In the genomic region with DNA sequence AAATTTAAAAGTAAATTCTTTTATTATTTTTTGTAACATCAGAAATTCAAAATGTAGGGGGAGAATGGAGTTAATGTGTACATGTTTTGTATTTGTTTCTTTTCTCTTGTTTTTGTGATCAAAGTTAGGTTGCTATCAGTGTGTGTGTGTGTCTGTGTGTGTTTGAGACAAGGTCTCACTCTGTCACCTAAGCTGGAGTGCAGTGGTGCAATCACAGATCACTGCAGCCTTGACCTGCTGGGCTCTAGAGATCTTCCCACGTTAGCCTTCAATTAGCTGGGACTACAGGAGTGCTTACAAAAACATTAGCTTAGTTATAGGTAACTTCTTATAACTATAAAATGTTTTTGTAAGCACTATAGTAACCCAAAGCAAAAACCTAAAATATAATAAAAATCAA, we compare ENCODE assay signal across 37 cellular contexts. TPM values are rescaled to one million over a fixed set of nuclear protein-coding genes. Genes with fewer than 3 reads are reported as not detected.
"Had no signal": no experiment of that assay in that cellular context is flagged by ENCODE, and none has a peak within 500 bp of the region (broad histone marks: within the 10 kb centered on the region; RNA-seq: fewer than 3 reads in every experiment).

No MANE protein-coding gene starts in this region.

- H3K4me1 Mint-ChIP-seq: activated CD4-positive, alpha-beta memory T cell treated with anti-CD3 and anti-CD28 coated beads, Interleukin-2, amount 10 ng/mL, durations not matched to agents 7 days and 5 days; activated CD4-positive, alpha-beta T cell treated with anti-CD3 and anti-CD28 coated beads for 36 hours; activated CD4-positive, alpha-beta T cell treated with anti-CD3 and anti-CD28 coated beads, Interleukin-2, amount 10 ng/mL, durations not matched to agents 7 days and 5 days; activated CD8-positive, alpha-beta memory T cell treated with anti-CD3 and anti-CD28 coated beads, Interleukin-2, amount 10 ng/mL, durations not matched to agents 7 days and 5 days; activated naive CD4-positive, alpha-beta T cell treated with anti-CD3 and anti-CD28 coated beads, Interleukin-2, amount 10 ng/mL, durations not matched to agents 7 days and 5 days; activated naive CD8-positive, alpha-beta T cell treated with anti-CD3 and anti-CD28 coated beads, Interleukin-2, amount 10 ng/mL, durations not matched to agents 7 days and 5 days; activated naive CD8-positive, alpha-beta T cell treated with anti-CD3 and anti-CD28 coated beads, Interleukin-2, amount 50 U/mL, for 24 hours; brain had no signal

- ATAC-seq: activated CD4-positive, alpha-beta T cell treated with anti-CD3 and anti-CD28 coated beads for 36 hours; activated CD4-positive, CD25-positive, alpha-beta regulatory T cell treated with anti-CD3 and anti-CD28 coated beads, Interleukin-2, amount 50 U/mL, for 24 hours; activated CD8-positive, alpha-beta memory T cell treated with anti-CD3 and anti-CD28 coated beads, Interleukin-2, amount 10 ng/mL, durations not matched to agents 7 days and 5 days; activated CD8-positive, alpha-beta T cell treated with anti-CD3 and anti-CD28 coated beads, Interleukin-2, amount 10 ng/mL, durations not matched to agents 7 days and 5 days; activated naive CD8-positive, alpha-beta T cell treated with anti-CD3 and anti-CD28 coated beads, Interleukin-2, amount 50 U/mL, for 24 hours had no signal

- H3K36me3 ChIP-seq: ascending aorta, cardiac muscle cell had no signal

- H3K27me3 ChIP-seq: ascending aorta, cardiac muscle cell had no signal

- H3K27me3 Mint-ChIP-seq: activated CD4-positive, alpha-beta memory T cell treated with anti-CD3 and anti-CD28 coated beads, Interleukin-2, amount 10 ng/mL, durations not matched to agents 7 days and 5 days; activated CD4-positive, alpha-beta T cell treated with anti-CD3 and anti-CD28 coated beads for 36 hours; activated CD4-positive, alpha-beta T cell treated with anti-CD3 and anti-CD28 coated beads, Interleukin-2, amount 10 ng/mL, durations not matched to agents 7 days and 5 days; activated CD8-positive, alpha-beta memory T cell treated with anti-CD3 and anti-CD28 coated beads, Interleukin-2, amount 10 ng/mL, durations not matched to agents 7 days and 5 days; activated naive CD4-positive, alpha-beta T cell treated with anti-CD3 and anti-CD28 coated beads, Interleukin-2, amount 10 ng/mL, durations not matched to agents 7 days and 5 days; activated naive CD4-positive, alpha-beta T cell treated with anti-CD3 and anti-CD28 coated beads, Interleukin-2, amount 50 U/mL, for 24 hours; activated naive CD8-positive, alpha-beta T cell; activated naive CD8-positive, alpha-beta T cell treated with anti-CD3 and anti-CD28 coated beads, Interleukin-2, amount 10 ng/mL, durations not matched to agents 7 days and 5 days; activated naive CD8-positive, alpha-beta T cell treated with anti-CD3 and anti-CD28 coated beads, Interleukin-2, amount 50 U/mL, for 24 hours; activated T-cell treated with anti-CD3 and anti-CD28 coated beads, Interleukin-2, amount 50 U/mL, for 24 hours; brain had no signal

- FAIRE-seq: bronchial epithelial cell, TTC549 had no signal

- H3K27ac ChIP-seq: ascending aorta, cardiac muscle cell, VCaP had no signal

- H3K4me3 ChIP-seq: ascending aorta, cardiac muscle cell had no signal

- H3K4me1 ChIP-seq: ascending aorta had no signal

- H3K4me3 Mint-ChIP-seq: activated CD4-positive, alpha-beta memory T cell treated with anti-CD3 and anti-CD28 coated beads, Interleukin-2, amount 10 ng/mL, durations not matched to agents 7 days and 5 days; activated CD4-positive, alpha-beta T cell treated with anti-CD3 and anti-CD28 coated beads for 36 hours; activated CD4-positive, alpha-beta T cell treated with anti-CD3 and anti-CD28 coated beads, Interleukin-2, amount 10 ng/mL, durations not matched to agents 7 days and 5 days; activated CD8-positive, alpha-beta memory T cell treated with anti-CD3 and anti-CD28 coated beads, Interleukin-2, amount 10 ng/mL, durations not matched to agents 7 days and 5 days; activated CD8-positive, alpha-beta T cell treated with anti-CD3 and anti-CD28 coated beads, Interleukin-2, amount 10 ng/mL, durations not matched to agents 7 days and 5 days; activated naive CD4-positive, alpha-beta T cell treated with anti-CD3 and anti-CD28 coated beads, Interleukin-2, amount 10 ng/mL, durations not matched to agents 7 days and 5 days; activated naive CD4-positive, alpha-beta T cell treated with anti-CD3 and anti-CD28 coated beads, Interleukin-2, amount 50 U/mL, for 24 hours; activated naive CD8-positive, alpha-beta T cell; activated naive CD8-positive, alpha-beta T cell treated with anti-CD3 and anti-CD28 coated beads, Interleukin-2, amount 10 ng/mL, durations not matched to agents 7 days and 5 days; activated naive CD8-positive, alpha-beta T cell treated with anti-CD3 and anti-CD28 coated beads, Interleukin-2, amount 50 U/mL, for 24 hours; activated T-cell treated with anti-CD3 and anti-CD28 coated beads, Interleukin-2, amount 50 U/mL, for 24 hours; brain; T-helper 1 cell treated with Interleukin-12 subunit alpha and Interleukin-12 subunit beta and Interleukin-4 antibody, amounts not matched to agents 30 μg/mL and 1 μg/mL, for 36 hours; T-helper 2 cell treated with Interferon-gamma antibody and Interleukin-4, amounts not matched to agents 5 μg/mL and 100 μg/mL, for 36 hours had no signal

- DNase-seq: activated CD4-positive, alpha-beta memory T cell treated with anti-CD3 and anti-CD28 coated beads, Interleukin-2, amount 10 ng/mL, durations not matched to agents 7 days and 5 days; activated CD4-positive, alpha-beta T cell treated with anti-CD3 and anti-CD28 coated beads for 1 hour; activated CD4-positive, alpha-beta T cell treated with anti-CD3 and anti-CD28 coated beads for 36 hours; activated CD4-positive, alpha-beta T cell treated with anti-CD3 and anti-CD28 coated beads for 48 hours; activated CD4-positive, alpha-beta T cell treated with anti-CD3 and anti-CD28 coated beads, Interleukin-2, amount 10 ng/mL, durations not matched to agents 7 days and 5 days; activated CD4-positive, alpha-beta T cell treated with anti-CD3 and anti-CD28 coated beads, Interleukin-2, amount 50 U/mL, for 48 hours; activated CD4-positive, CD25-positive, alpha-beta regulatory T cell; activated CD8-positive, alpha-beta memory T cell treated with anti-CD3 and anti-CD28 coated beads for 24 hours; activated CD8-positive, alpha-beta memory T cell treated with anti-CD3 and anti-CD28 coated beads, Interleukin-2, amount 10 ng/mL, durations not matched to agents 7 days and 5 days; activated CD8-positive, alpha-beta memory T cell treated with anti-CD3 and anti-CD28 coated beads, Interleukin-2, amount 50 U/mL, for 48 hours; activated CD8-positive, alpha-beta T cell treated with anti-CD3 and anti-CD28 coated beads, Interleukin-2, amount 10 ng/mL, durations not matched to agents 7 days and 5 days; activated effector memory CD4-positive, alpha-beta T cell treated with Interleukin-2 at 50 U/mL for 16 hours; activated gamma-delta T cell; activated naive CD4-positive, alpha-beta T cell treated with anti-CD3 and anti-CD28 coated beads, Interleukin-2, amount 10 ng/mL, durations not matched to agents 7 days and 5 days; activated naive CD4-positive, alpha-beta T cell treated with Interleukin-2 at 50 U/mL for 16 hours; activated naive CD8-positive, alpha-beta T cell treated with anti-CD3 and anti-CD28 coated beads, Interleukin-2, amount 10 ng/mL, durations not matched to agents 7 days and 5 days; activated naive CD8-positive, alpha-beta T cell treated with anti-CD3 and anti-CD28 coated beads, Interleukin-2, amount 50 U/mL, for 24 hours; activated T-cell treated with anti-CD3 and anti-CD28 coated beads, Interleukin-2, amount 50 U/mL, for 24 hours; activated T-cell treated with anti-CD3 and anti-CD28 coated beads, Interleukin-2, amount 50 U/mL, for 48 hours; amygdala; anterior cingulate cortex; caudate nucleus; T-helper 1 cell; T-helper 2 cell; T-helper 9 cell had no signal

- H3K27ac Mint-ChIP-seq: activated CD4-positive, alpha-beta memory T cell treated with anti-CD3 and anti-CD28 coated beads, Interleukin-2, amount 10 ng/mL, durations not matched to agents 7 days and 5 days; activated CD4-positive, alpha-beta T cell treated with anti-CD3 and anti-CD28 coated beads for 36 hours; activated CD4-positive, alpha-beta T cell treated with anti-CD3 and anti-CD28 coated beads, Interleukin-2, amount 10 ng/mL, durations not matched to agents 7 days and 5 days; activated CD8-positive, alpha-beta memory T cell treated with anti-CD3 and anti-CD28 coated beads, Interleukin-2, amount 10 ng/mL, durations not matched to agents 7 days and 5 days; activated CD8-positive, alpha-beta T cell treated with anti-CD3 and anti-CD28 coated beads, Interleukin-2, amount 10 ng/mL, durations not matched to agents 7 days and 5 days; activated naive CD4-positive, alpha-beta T cell treated with anti-CD3 and anti-CD28 coated beads, Interleukin-2, amount 10 ng/mL, durations not matched to agents 7 days and 5 days; activated naive CD4-positive, alpha-beta T cell treated with anti-CD3 and anti-CD28 coated beads, Interleukin-2, amount 50 U/mL, for 24 hours; activated naive CD8-positive, alpha-beta T cell; activated naive CD8-positive, alpha-beta T cell treated with anti-CD3 and anti-CD28 coated beads, Interleukin-2, amount 10 ng/mL, durations not matched to agents 7 days and 5 days; activated naive CD8-positive, alpha-beta T cell treated with anti-CD3 and anti-CD28 coated beads, Interleukin-2, amount 50 U/mL, for 24 hours; activated T-cell treated with anti-CD3 and anti-CD28 coated beads, Interleukin-2, amount 50 U/mL, for 24 hours; activated T-helper 2 cell treated with anti-CD3 and anti-CD28 coated beads, Interferon-gamma antibody, Interleukin-2, Interleukin-4, amounts not matched to agents 10 μg/mL and 5 μg/mL and 100 μg/mL, durations not matched to agents 14 hours and 24 hours and 36 hours; brain; T-helper 1 cell treated with Interleukin-12 subunit alpha and Interleukin-12 subunit beta and Interleukin-4 antibody, amounts not matched to agents 30 μg/mL and 1 μg/mL, for 36 hours; T-helper 2 cell treated with Interferon-gamma antibody and Interleukin-4, amounts not matched to agents 5 μg/mL and 100 μg/mL, for 36 hours had no signal

RNA-seq across cellular contexts. Expression of gene GDF7, which starts 50.7 kb away (rescaled TPM):
- total RNA-seq: activated CD4-positive, alpha-beta memory T cell treated with anti-CD3 and anti-CD28 coated beads, Interleukin-2, amount 10 ng/mL, durations not matched to agents 7 days and 5 days; activated CD4-positive, alpha-beta T cell treated with anti-CD3 and anti-CD28 coated beads, Interleukin-2, amount 10 ng/mL, durations not matched to agents 7 days and 5 days; activated CD8-positive, alpha-beta memory T cell treated with anti-CD3 and anti-CD28 coated beads, Interleukin-2, amount 10 ng/mL, durations not matched to agents 7 days and 5 days; activated CD8-positive, alpha-beta T cell treated with anti-CD3 and anti-CD28 coated beads, Interleukin-2, amount 10 ng/mL, durations not matched to agents 7 days and 5 days; activated naive CD8-positive, alpha-beta T cell treated with anti-CD3 and anti-CD28 coated beads, Interleukin-2, amount 10 ng/mL, durations not matched to agents 7 days and 5 days had no signal
